ENCODE assay signal across 8 cellular contexts in the genomic region with DNA sequence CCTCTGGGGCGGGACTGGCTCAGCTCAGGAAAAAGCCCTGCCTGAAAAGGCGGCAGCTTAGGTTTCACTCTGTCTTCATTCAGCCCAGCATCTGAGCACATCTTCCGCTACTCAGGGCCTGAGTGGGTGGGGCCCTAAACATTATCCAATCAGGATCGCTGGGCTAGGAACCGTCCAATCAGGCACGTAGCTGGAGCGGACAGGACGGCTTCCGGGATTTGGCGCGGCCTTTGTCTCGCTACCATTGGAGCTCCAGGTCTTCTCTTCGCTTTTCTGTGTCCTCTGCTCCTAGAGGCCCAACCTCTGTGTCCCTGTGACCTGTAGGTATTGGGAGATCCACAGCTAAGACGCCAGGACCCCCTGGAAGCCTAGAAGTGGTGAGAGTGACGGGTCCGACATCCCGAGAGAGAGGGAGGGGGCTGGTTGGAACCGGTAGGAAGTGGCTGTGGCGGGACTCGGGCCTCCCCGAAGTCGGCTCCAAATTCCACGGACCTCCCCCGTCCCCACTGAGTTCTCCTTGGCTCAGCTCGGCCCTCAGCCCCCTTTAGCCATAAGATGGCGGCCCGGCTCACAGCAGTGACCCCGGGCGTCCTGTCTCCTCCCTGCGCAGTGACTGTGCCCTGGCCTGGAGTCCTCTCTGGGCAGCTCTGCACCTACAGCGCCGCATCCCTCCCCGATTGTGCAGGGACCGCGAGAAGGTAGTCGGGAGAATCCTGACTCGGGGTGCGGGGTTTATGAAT.
DNase-seq lines count a peak whose midpoint lies in the region; ATAC-seq and TF ChIP-seq lines count a peak whose summit lies in the region.

No MANE protein-coding gene starts in this region.

- 7% methylated on average over 37 to 38 of the region's 38 CpGs for WGBS in GM23248 (ENCODE audit: low coverage in 1 of 2, low lambda C conversion rate in 2 of 2, missing lambda C conversion rate in 2 of 2), 2 experiments

- H3K4me3 Mint-ChIP-seq in T-helper 2 cell treated with Interferon-gamma antibody and Interleukin-4, amounts not matched to agents 5 μg/mL and 100 μg/mL, for 36 hours: peak overlapping the region; percentile 9

- H3K79me2 ChIP-seq in GM23248 (ENCODE audit: insufficient read depth) (no peaks in the 10 kb centered on the region), fibroblast of lung (ENCODE audit: control insufficient read depth, insufficient read depth, low read length) (no peaks in the 10 kb centered on the region), osteoblast (ENCODE audit: insufficient read depth, low read length) (no peaks in the 10 kb centered on the region)

- H3K9ac ChIP-seq in GM23248: peak overlapping the region; percentile 88
- no peak overlapping the region for H3K9ac ChIP-seq in fibroblast of lung (ENCODE audit: insufficient read depth, low read length)

- peak overlapping the region; percentile 48 for H3K27ac ChIP-seq in GM23248
- H3K27ac ChIP-seq in fibroblast of lung (ENCODE audit: insufficient read depth, low read length): no peak overlapping the region
- H3K27ac ChIP-seq in osteoblast (ENCODE audit: low read depth, low read length): no peak overlapping the region

- H3K4me2 ChIP-seq in GM23248 (ENCODE audit: unreplicated experiment) (peak overlapping the region; percentile 55), fibroblast of lung (ENCODE audit: extremely low read depth, insufficient read depth, low read length) (no peak overlapping the region), osteoblast (ENCODE audit: insufficient read depth, low read length) (no peak overlapping the region)

- peaks cover 38% of the 10 kb centered on the region for H3K9me3 Mint-ChIP-seq in T-helper 2 cell treated with Interferon-gamma antibody and Interleukin-4, amounts not matched to agents 5 μg/mL and 100 μg/mL, for 36 hours

- H2AFZ ChIP-seq in GM23248 (peak overlapping the region; percentile 97), fibroblast of lung (ENCODE audit: low read length) (peak overlapping the region; percentile 51), osteoblast (ENCODE audit: low read length) (peak overlapping the region; percentile 95)

- H4K20me1 ChIP-seq in GM23248 (ENCODE audit: insufficient read depth) (no peaks in the 10 kb centered on the region), fibroblast of lung (ENCODE audit: control insufficient read depth, extremely low read depth, insufficient read depth, low read length) (no peaks in the 10 kb centered on the region), osteoblast (ENCODE audit: insufficient read depth, low read length) (no peaks in the 10 kb centered on the region)

- H3K9me3 ChIP-seq in GM23248 (ENCODE audit: low read depth): no peaks in the 10 kb centered on the region
- no peaks in the 10 kb centered on the region for H3K9me3 ChIP-seq in fibroblast of lung (ENCODE audit: control insufficient read depth, insufficient read depth, low read depth, low read length)
- H3K9me3 ChIP-seq in osteoblast (ENCODE audit: low read depth, low read length): no peaks in the 10 kb centered on the region

- peak overlapping the region; percentile 83 for H3K4me3 ChIP-seq in GM23248
- H3K4me3 ChIP-seq in fibroblast of lung (replicated peaks in 1 of 4; ENCODE audit: control extremely low read depth in 1 of 4, insufficient read depth in 1 of 4, low read depth in 3 of 4, low read length in 4 of 4): peak overlapping the region in 3 of 4 experiments; percentile 24 to 53 (median 38)
- H3K4me3 ChIP-seq in osteoblast (ENCODE audit: insufficient read depth, low read length): peak overlapping the region; percentile 75

- no peak for ATAC-seq in GM19351 (IDR thresholded peaks at IDR 0.05; ENCODE audit: unreplicated experiment)

- H3K4me1 ChIP-seq in GM23248 (ENCODE audit: insufficient read depth) (no peaks in the 10 kb centered on the region), fibroblast of lung (ENCODE audit: control insufficient read depth, extremely low read depth, insufficient read depth, low read length) (no peaks in the 10 kb centered on the region), osteoblast (ENCODE audit: insufficient read depth, low read length) (no peaks in the 10 kb centered on the region)

- H3K27me3 ChIP-seq in GM23248 (replicated peaks; ENCODE audit: insufficient read depth) (no peaks in the 10 kb centered on the region), fibroblast of lung (ENCODE audit: control insufficient read depth, insufficient read depth, low read length) (no peaks in the 10 kb centered on the region), osteoblast (ENCODE audit: insufficient read depth, low read length) (no peaks in the 10 kb centered on the region)

- H3K27me3 Mint-ChIP-seq in T-helper 2 cell treated with Interferon-gamma antibody and Interleukin-4, amounts not matched to agents 5 μg/mL and 100 μg/mL, for 36 hours (ENCODE audit: low read depth): no peaks in the 10 kb centered on the region

- in situ Hi-C loops in GM23248 (cut with MboI): no loop called here

- no peak for TF ChIP-seq CTCF in fibroblast of lung (conservative IDR thresholded peaks at IDR 0.05 in 1 of 2, IDR thresholded peaks at IDR 0.05 in 1 of 2; ENCODE audit: low read depth in 1 of 2, low read length in 2 of 2)
- TF ChIP-seq CTCF in osteoblast (IDR thresholded peaks at IDR 0.05; ENCODE audit: extremely low read depth, low read depth, low read length): no peak

- H3K9me2 ChIP-seq in GM23248 (ENCODE audit: insufficient read depth): no peaks in the 10 kb centered on the region

- H3K27ac Mint-ChIP-seq in T-helper 2 cell treated with Interferon-gamma antibody and Interleukin-4, amounts not matched to agents 5 μg/mL and 100 μg/mL, for 36 hours: no peak overlapping the region

- no peaks in the 10 kb centered on the region for H3F3A ChIP-seq in GM23248 (ENCODE audit: insufficient read depth)

- no peaks in the 10 kb centered on the region for H3K4me1 Mint-ChIP-seq in T-helper 2 cell treated with Interferon-gamma antibody and Interleukin-4, amounts not matched to agents 5 μg/mL and 100 μg/mL, for 36 hours (ENCODE audit: low read depth)

- H3K36me3 ChIP-seq in GM23248 (ENCODE audit: low read depth): no peaks in the 10 kb centered on the region
- H3K36me3 ChIP-seq in fibroblast of lung (ENCODE audit: control insufficient read depth, insufficient read depth, low read length): no peaks in the 10 kb centered on the region
- no peaks in the 10 kb centered on the region for H3K36me3 ChIP-seq in osteoblast (ENCODE audit: insufficient read depth, low read length)

- DNase-seq in GM23248 (peak; percentile 87), fibroblast of lung (ENCODE audit: low read depth in 2 of 2) (peak; percentile 64 to 70), osteoblast (ENCODE audit: insufficient read length, low spot score, missing footprints) (peak; percentile 83), iPS-NIHi7 (ENCODE audit: extremely low spot score) (no peak), mesenteric fat pad (ENCODE audit: low spot score) (no peak)
- no peak for DNase-seq in T-helper 2 cell treated with Interferon-gamma antibody and Interleukin-4, amounts not matched to agents 5 μg/mL and 100 μg/mL, for 36 hours (ENCODE audit: low spot score)
- DNase-seq in NK-92 treated with Interleukin-12 subunit alpha and Interleukin-12 subunit beta, amount 100 ng/mL, for 24 hours (lab: John Stamatoyannopoulos, UW): no peak

- no peaks in the 10 kb centered on the region for H3K36me3 Mint-ChIP-seq in T-helper 2 cell treated with Interferon-gamma antibody and Interleukin-4, amounts not matched to agents 5 μg/mL and 100 μg/mL, for 36 hours (ENCODE audit: low read depth)

Comparison
In these comparisons a context has a peak if more than half of its experiments do, and no peak if none do; other contexts are left out.
1. DNase-seq: peak in GM23248 (single experiment), fibroblast of lung (2 of 2) and osteoblast (single experiment); none in T-helper 2 cell treated with Interferon-gamma antibody and Interleukin-4, amounts not matched to agents 5 μg/mL and 100 μg/mL, for 36 hours (single experiment), iPS-NIHi7 (single experiment), mesenteric fat pad (single experiment) and NK-92 treated with Interleukin-12 subunit alpha and Interleukin-12 subunit beta, amount 100 ng/mL, for 24 hours (single experiment).
2. Peak in every context shown above with its lines, with median percentiles within 50 percentile points of each other: H2AFZ ChIP-seq and H3K4me3 ChIP-seq.